In genomic region chr22:22750335-22751042, GRCh38 we compare ENCODE assay signal across 22 cellular contexts.
DNase-seq lines count a peak whose midpoint lies in the region; ATAC-seq and TF ChIP-seq lines count a peak whose summit lies in the region.
"Had no signal": no experiment of that assay in that cellular context is flagged by ENCODE, and none has a peak within 500 bp of the region (broad histone marks: within the 10 kb centered on the region; RNA-seq: fewer than 3 reads in every experiment).

No MANE protein-coding gene starts in this region.

- peak overlapping the region; percentile 83 to 86 for H3K27ac Mint-ChIP-seq in effector memory CD8-positive, alpha-beta T cell
- H3K27ac Mint-ChIP-seq in naive thymus-derived CD8-positive, alpha-beta T cell: peak overlapping the region in 7 of 10 donors; percentile 32 to 80 (median 51)
- H3K27ac Mint-ChIP-seq: CD14-positive monocyte had no signal

- no peaks in the 10 kb centered on the region for H3K36me3 ChIP-seq in BLaER1
- no peaks in the 10 kb centered on the region for H3K36me3 ChIP-seq in upper lobe of right lung

- no peaks in the 10 kb centered on the region for H4K20me1 ChIP-seq in BLaER1

- H3K4me3 ChIP-seq in BLaER1 (no peak overlapping the region), upper lobe of right lung (no peak overlapping the region)

- H3K4me1 Mint-ChIP-seq in effector memory CD8-positive, alpha-beta T cell (ENCODE audit: low read depth in 2 of 2): peaks cover 61 to 72% of the 10 kb centered on the region in 2 donors
- H3K4me1 Mint-ChIP-seq in naive thymus-derived CD8-positive, alpha-beta T cell: peaks cover 10 to 63% (median 37%) of the 10 kb centered on the region in 4 donors

- no peak for ATAC-seq in effector memory CD8-positive, alpha-beta T cell (replicated peaks)
- no peak for ATAC-seq in naive thymus-derived CD8-positive, alpha-beta T cell
- ATAC-seq in upper lobe of right lung (no peak), HG03439 (IDR thresholded peaks at IDR 0.05; ENCODE audit: unreplicated experiment) (no peak)
- ATAC-seq: HCT116, Panc1 had no signal

- H3K27ac ChIP-seq in BLaER1 (0 out of 2 replicates have a peak overlapping the region, but pooled peaks have one; percentile 18), upper lobe of right lung (no peak overlapping the region)

- no peak overlapping the region for H3K9ac ChIP-seq in BLaER1

- intact Hi-C loops in cardiac septum (cut with DNase I): no loop called here
- intact Hi-C loops in upper lobe of right lung (cut with DNase I): no loop called here

- no peak overlapping the region for H3K4me2 ChIP-seq in BLaER1

- no peaks in the 10 kb centered on the region for H3K27me3 Mint-ChIP-seq in effector memory CD8-positive, alpha-beta T cell
- no peaks in the 10 kb centered on the region for H3K27me3 Mint-ChIP-seq in naive thymus-derived CD8-positive, alpha-beta T cell

- POLR2A ChIA-PET in naive thymus-derived CD8-positive, alpha-beta T cell (lab: Charles Lee): interaction anchor here (0.7 to 2.1 kb wide), 2 partner anchors 20 to 80 kb away, joined by 3 to 8 read pairs; no protein-coding TSS in a partner anchor

- H3K4me3 Mint-ChIP-seq in effector memory CD8-positive, alpha-beta T cell: no peak overlapping the region
- H3K4me3 Mint-ChIP-seq in naive thymus-derived CD8-positive, alpha-beta T cell: no peak overlapping the region
- H3K4me3 Mint-ChIP-seq: CD14-positive monocyte, IgD-negative memory B cell had no signal

- no peaks in the 10 kb centered on the region for H3K36me3 Mint-ChIP-seq in effector memory CD8-positive, alpha-beta T cell (ENCODE audit: insufficient read depth)
- H3K36me3 Mint-ChIP-seq in naive thymus-derived CD8-positive, alpha-beta T cell: no peaks in the 10 kb centered on the region
- H3K36me3 Mint-ChIP-seq: CD14-positive monocyte, IgD-negative memory B cell had no signal

- TF ChIP-seq CTCF in upper lobe of right lung (IDR thresholded peaks at IDR 0.05): no peak

- H3K4me1 ChIP-seq in BLaER1 (peaks cover 39% of the 10 kb centered on the region), upper lobe of right lung (no peaks in the 10 kb centered on the region)

- H3K9me3 ChIP-seq in BLaER1 (no peaks in the 10 kb centered on the region), upper lobe of right lung (no peaks in the 10 kb centered on the region)

- DNase-seq in activated CD8-positive, alpha-beta memory T cell treated with anti-CD3 and anti-CD28 coated beads for 24 hours: peak; percentile 51
- DNase-seq in activated CD8-positive, alpha-beta memory T cell treated with anti-CD3 and anti-CD28 coated beads, Interleukin-2, amount 50 U/mL, for 4 hours: no peak
- DNase-seq in effector memory CD8-positive, alpha-beta T cell: no peak
- no peak for DNase-seq in naive thymus-derived CD8-positive, alpha-beta T cell
- DNase-seq in cardiac septum (ENCODE audit: low spot score) (no peak), upper lobe of right lung (no peak)
- DNase-seq: AML-193, DMS79, Karpas-422, MV-4-11, NCI-H1105 treated with DMSO at 0.1 percent for 48 hours, NCI-H2029 treated with DMSO at 0.1 percent for 48 hours, NCI-H2171, NCI-H345, NCI-H524 treated with DMSO at 0.1 percent for 48 hours, NCI-H82 had no signal

- H3K27me3 ChIP-seq in BLaER1 (no peaks in the 10 kb centered on the region), upper lobe of right lung (no peaks in the 10 kb centered on the region)

- H3K9me3 Mint-ChIP-seq in effector memory CD8-positive, alpha-beta T cell: no peaks in the 10 kb centered on the region
- no peaks in the 10 kb centered on the region for H3K9me3 Mint-ChIP-seq in naive thymus-derived CD8-positive, alpha-beta T cell
- H3K9me3 Mint-ChIP-seq: CD14-positive monocyte, IgD-negative memory B cell had no signal
